Comparison of ENCODE assay signal across 8 cellular contexts in the genomic region with DNA sequence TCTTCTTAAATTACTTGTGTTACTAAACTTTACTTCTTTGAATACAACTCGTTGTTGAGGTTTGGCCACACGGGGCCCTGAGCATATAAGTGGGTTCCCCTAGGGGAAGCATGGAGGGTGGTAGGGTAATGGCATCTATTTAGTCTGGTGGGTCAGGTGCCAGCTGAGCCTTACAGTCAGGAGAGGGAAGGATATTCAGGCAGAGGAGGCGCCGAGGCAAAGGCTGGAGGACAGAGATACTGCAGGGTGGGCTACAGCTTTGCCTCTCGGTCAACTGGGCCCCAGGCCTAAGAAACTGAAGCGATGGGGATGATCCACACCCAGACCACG. TPM values are rescaled to one million over a fixed set of nuclear protein-coding genes. Genes with fewer than 3 reads are reported as not detected.
DNase-seq lines count a peak whose midpoint lies in the region; ATAC-seq and TF ChIP-seq lines count a peak whose summit lies in the region.

No MANE protein-coding gene starts in this region.

- intact Hi-C loops in colonic mucosa (cut with DNase I): no loop called here
- intact Hi-C loops in naive thymus-derived CD4-positive, alpha-beta T cell (cut with micrococcal nuclease): loop anchor here (1.0 to 5.0 kb wide), 16 partner anchors 20 to 913 kb away; a partner anchor contains a TSS

- H3K27me3 ChIP-seq in Karpas-422 (ENCODE audit: low read length) (no peaks in the 10 kb centered on the region), colonic mucosa (no peaks in the 10 kb centered on the region)
- H3K27me3 ChIP-seq in naive thymus-derived CD4-positive, alpha-beta T cell (ENCODE audit: control insufficient read depth in 2 of 2, insufficient read depth in 2 of 2, low read length in 2 of 2): no peaks in the 10 kb centered on the region

- peaks cover 3% of the 10 kb centered on the region; the same call in 1 of the 2 replicates for H4K20me1 ChIP-seq in Karpas-422 (ENCODE audit: insufficient read depth, low read depth, low read length)

- no peaks in the 10 kb centered on the region for H3K9me3 ChIP-seq in Karpas-422 (ENCODE audit: low read length)
- H3K9me3 ChIP-seq in colonic mucosa: no peaks in the 10 kb centered on the region
- H3K9me3 ChIP-seq in naive thymus-derived CD4-positive, alpha-beta T cell (ENCODE audit: control insufficient read depth in 2 of 3, low read length in 3 of 3): no peaks in the 10 kb centered on the region

- H3K4me1 ChIP-seq in Karpas-422 (ENCODE audit: low read length): peaks cover 21% of the 10 kb centered on the region
- peaks cover 5% of the 10 kb centered on the region for H3K4me1 ChIP-seq in colonic mucosa
- H3K4me1 ChIP-seq in naive thymus-derived CD4-positive, alpha-beta T cell (ENCODE audit: control insufficient read depth in 2 of 2, insufficient read depth in 2 of 2, low read length in 2 of 2): peaks cover 17 to 33% of the 10 kb centered on the region in 2 donors

- H3K4me3 Mint-ChIP-seq in activated naive CD4-positive, alpha-beta T cell treated with anti-CD3 and anti-CD28 coated beads, Interleukin-2, amount 50 U/mL, for 24 hours: peak overlapping the region; percentile 94
- H3K4me3 Mint-ChIP-seq in naive thymus-derived CD4-positive, alpha-beta T cell: peak overlapping the region; percentile 93 to 100 (median 97)

- H3K36me3 Mint-ChIP-seq in activated naive CD4-positive, alpha-beta T cell treated with anti-CD3 and anti-CD28 coated beads, Interleukin-2, amount 50 U/mL, for 24 hours: peaks cover 4% of the 10 kb centered on the region
- H3K36me3 Mint-ChIP-seq in naive thymus-derived CD4-positive, alpha-beta T cell: peaks cover 8 to 19% (median 14%) of the 10 kb centered on the region in 5 donors

- no peak for DNase-seq in activated naive CD4-positive, alpha-beta T cell treated with Interleukin-2 at 50 U/mL for 16 hours
- DNase-seq in Karpas-422 (peak; percentile 59), colonic mucosa (no peak), NCI-H69 (lab: John Stamatoyannopoulos, UW) (no peak), HPDE6-E6E7 (ENCODE audit: extremely low spot score) (no peak), KG1 (lab: John Stamatoyannopoulos, UW) (no peak)
- no peak for DNase-seq in naive thymus-derived CD4-positive, alpha-beta T cell

- peaks cover 43% of the 10 kb centered on the region for H3K4me1 Mint-ChIP-seq in activated naive CD4-positive, alpha-beta T cell treated with anti-CD3 and anti-CD28 coated beads, Interleukin-2, amount 50 U/mL, for 24 hours
- H3K4me1 Mint-ChIP-seq in naive thymus-derived CD4-positive, alpha-beta T cell: peaks cover 19 to 44% (median 35%) of the 10 kb centered on the region in 7 donors

- H3K36me3 ChIP-seq in Karpas-422 (ENCODE audit: insufficient read depth, low read length): peaks cover 9% of the 10 kb centered on the region; the same call in 1 of the 2 replicates
- no peaks in the 10 kb centered on the region for H3K36me3 ChIP-seq in colonic mucosa
- peaks cover 0 to 31% (median 13%) of the 10 kb centered on the region in 3 experiments for H3K36me3 ChIP-seq in naive thymus-derived CD4-positive, alpha-beta T cell (ENCODE audit: control insufficient read depth in 2 of 3, insufficient read depth in 3 of 3, low read length in 3 of 3)

- H3K4me3 ChIP-seq in Karpas-422 (ENCODE audit: low read length) (peak overlapping the region; percentile 92), colonic mucosa (peak overlapping the region; percentile 74)
- peak overlapping the region; percentile 94 for H3K4me3 ChIP-seq in naive thymus-derived CD4-positive, alpha-beta T cell (ENCODE audit: low read length)

- H3K27ac Mint-ChIP-seq in activated naive CD4-positive, alpha-beta T cell treated with anti-CD3 and anti-CD28 coated beads, Interleukin-2, amount 50 U/mL, for 24 hours: peak overlapping the region; percentile 99
- peak overlapping the region; percentile 88 to 98 (median 96) for H3K27ac Mint-ChIP-seq in naive thymus-derived CD4-positive, alpha-beta T cell

- H3K9me3 Mint-ChIP-seq in activated naive CD4-positive, alpha-beta T cell treated with anti-CD3 and anti-CD28 coated beads, Interleukin-2, amount 50 U/mL, for 24 hours: no peaks in the 10 kb centered on the region
- H3K9me3 Mint-ChIP-seq in naive thymus-derived CD4-positive, alpha-beta T cell: no peaks in the 10 kb centered on the region

- POLR2A ChIA-PET in naive thymus-derived CD4-positive, alpha-beta T cell (lab: Charles Lee): interaction anchor here (0.7 to 3.3 kb wide), 15 partner anchors 9 to 73 kb away, joined by 3 to 21 read pairs (median 4); a partner anchor contains a TSS

- peaks cover 40% of the 10 kb centered on the region for H3K79me2 ChIP-seq in Karpas-422 (ENCODE audit: low read length)

- ATAC-seq in naive thymus-derived CD4-positive, alpha-beta T cell: peak; percentile 2

- H3K27ac ChIP-seq in Karpas-422 (ENCODE audit: low read length): no peak overlapping the region
- H3K27ac ChIP-seq in colonic mucosa: peak overlapping the region; percentile 73
- peak overlapping the region; percentile 100 for H3K27ac ChIP-seq in naive thymus-derived CD4-positive, alpha-beta T cell (ENCODE audit: low read depth, low read length)

- H3K9me2 ChIP-seq in Karpas-422 (replicated peaks; ENCODE audit: insufficient read depth, low read length): no peaks in the 10 kb centered on the region

- no peaks in the 10 kb centered on the region for H3K27me3 Mint-ChIP-seq in activated naive CD4-positive, alpha-beta T cell treated with anti-CD3 and anti-CD28 coated beads, Interleukin-2, amount 50 U/mL, for 24 hours
- H3K27me3 Mint-ChIP-seq in naive thymus-derived CD4-positive, alpha-beta T cell: no peaks in the 10 kb centered on the region

- CTCF ChIA-PET in naive thymus-derived CD4-positive, alpha-beta T cell (lab: Charles Lee): interaction anchor here (0.6 to 2.0 kb wide), 6 partner anchors 17 to 88 kb away, joined by 3 to 9 read pairs (median 6); a partner anchor contains a TSS

- peak overlapping the region; percentile 84; the same call in 1 of the 2 replicates for H2AFZ ChIP-seq in Karpas-422 (ENCODE audit: low read length)

- H3K9ac ChIP-seq in Karpas-422 (ENCODE audit: low read length) (peak overlapping the region; percentile 96), colonic mucosa (ENCODE audit: low read depth in 2 of 2, low read length in 2 of 2) (peak overlapping the region; percentile 97 to 98)

- peak overlapping the region; percentile 98 for H3K4me2 ChIP-seq in Karpas-422 (ENCODE audit: low read depth, low read length, poor library complexity, severe bottlenecking)

- TF ChIP-seq CTCF in colonic mucosa (IDR thresholded peaks at IDR 0.05): no peak

RNA-seq across cellular contexts. Expression of a gene that starts 0.4 kb away (rescaled TPM):
- 50.4 and 54.9 TPM in 2 replicates for total RNA-seq in Karpas-422 (2014; rRNA removed; shearing (Covaris generic); ENCODE audit: low replicate concordance)
- 10 to 100 TPM; 46.4 to 57.7 TPM for total RNA-seq in colonic mucosa
- 100 to 1,000 TPM in 4 of 5 experiments, 10 to 100 TPM in 1; 98.2 to 161 (median 148) TPM for total RNA-seq in naive thymus-derived CD4-positive, alpha-beta T cell
- polyA plus RNA-seq in naive thymus-derived CD4-positive, alpha-beta T cell: 100 to 1,000 TPM; 258 to 264 TPM

RNA-seq across cellular contexts. Expression of a gene that starts 2.9 kb away (rescaled TPM):
- total RNA-seq in Karpas-422 (2014; rRNA removed; shearing (Covaris generic); ENCODE audit: low replicate concordance): 1.2 and 1.4 TPM in 2 replicates
- total RNA-seq in colonic mucosa: not detected
- not detected for total RNA-seq in naive thymus-derived CD4-positive, alpha-beta T cell
- not detected for polyA plus RNA-seq in naive thymus-derived CD4-positive, alpha-beta T cell
